Comparison of ENCODE assay signal across 28 cellular contexts in the genomic region with DNA sequence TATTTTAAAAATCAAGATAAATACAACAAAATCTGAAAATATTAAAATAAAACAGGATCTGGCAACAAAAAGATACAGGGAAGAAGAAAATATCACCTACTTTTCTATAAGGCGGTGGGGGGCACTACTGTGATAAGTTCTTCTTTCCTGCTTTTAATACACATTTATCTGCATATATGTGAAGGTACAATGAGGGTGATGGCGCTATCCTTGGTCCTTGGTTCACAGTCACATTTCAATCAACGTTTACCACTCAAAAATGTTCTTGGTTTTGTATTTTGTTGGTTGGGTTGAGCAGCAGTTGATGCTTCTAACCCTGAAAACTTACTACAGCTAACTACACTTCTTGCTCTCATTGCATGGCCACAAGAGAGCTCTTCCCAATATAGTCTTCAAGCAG.
"Had no signal": no experiment of that assay in that cellular context is flagged by ENCODE, and none has a peak within 500 bp of the region (broad histone marks: within the 10 kb centered on the region; RNA-seq: fewer than 3 reads in every experiment).

No MANE protein-coding gene starts in this region.

- DNase-seq: natural killer cell; occipital lobe; ovary; posterior cingulate gyrus; psoas muscle; right cardiac atrium; right lobe of liver; sigmoid colon; small intestine; stimulated activated CD4-positive, alpha-beta T cell treated with anti-CD3 and anti-CD28 coated beads, Interleukin-15, amount 100 ng/mL, for 24 hours; stimulated activated CD4-positive, alpha-beta T cell treated with anti-CD3 and anti-CD28 coated beads, Interleukin-2, amount 100 ng/mL, for 24 hours; stimulated activated CD4-positive, alpha-beta T cell treated with anti-CD3 and anti-CD28 coated beads, Interleukin-2, amount 100 ng/mL, for 48 hours; stimulated activated CD4-positive, alpha-beta T cell treated with anti-CD3 and anti-CD28 coated beads, Interleukin-4, amount 100 ng/mL, for 24 hours; stimulated activated naive B cell treated with anti-CD40 and anti-IgM and Interleukin-4, amounts not matched to agents 10 μg/mL and 1 μg/mL and 100 μg/mL, for 72 hours; stimulated activated naive CD4-positive, alpha-beta T cell treated with Interleukin-2 at 50 U/mL for 16 hours; stomach; thyroid gland; trophoblast cell; upper lobe of left lung had no signal

- H3K4me1 Mint-ChIP-seq: natural killer cell; stimulated activated effector memory CD8-positive, alpha-beta T cell treated with anti-CD3 and anti-CD28 coated beads, Interleukin-12 subunit alpha, Interleukin-12 subunit beta, amount 100 ng/mL, for 72 hours; stimulated activated naive B cell treated with anti-CD40 and anti-IgM and Interleukin-4, amounts not matched to agents 10 μg/mL and 1 μg/mL and 100 μg/mL, for 72 hours had no signal

- H3K4me1 ChIP-seq: neural progenitor cell, parathyroid adenoma, right lobe of liver had no signal

- H3K36me3 ChIP-seq: neural progenitor cell, ovary, right lobe of liver, sigmoid colon, stomach, thoracic aorta, thyroid gland, tibial nerve, upper lobe of left lung, vagina had no signal

- H3K27ac Mint-ChIP-seq: natural killer cell; neural progenitor cell; progenitor cell of endocrine pancreas; stimulated activated effector memory CD8-positive, alpha-beta T cell treated with anti-CD3 and anti-CD28 coated beads, Interleukin-12 subunit alpha, Interleukin-12 subunit beta, amount 100 ng/mL, for 72 hours; stimulated activated naive B cell treated with anti-CD40 and anti-IgM and Interleukin-4, amounts not matched to agents 10 μg/mL and 1 μg/mL and 100 μg/mL, for 72 hours; stimulated activated naive CD8-positive, alpha-beta T cell treated with anti-CD3 and anti-CD28 coated beads, Interleukin-15, Interleukin-2, amounts not matched to agents 100 ng/mL and 50 ng/mL, for 24 hours had no signal

- H3K36me3 Mint-ChIP-seq: natural killer cell; stimulated activated effector memory CD8-positive, alpha-beta T cell treated with anti-CD3 and anti-CD28 coated beads, Interleukin-12 subunit alpha, Interleukin-12 subunit beta, amount 100 ng/mL, for 72 hours; stimulated activated naive B cell treated with anti-CD40 and anti-IgM and Interleukin-4, amounts not matched to agents 10 μg/mL and 1 μg/mL and 100 μg/mL, for 72 hours had no signal

- H2AFZ ChIP-seq: neural progenitor cell, parathyroid adenoma had no signal

- H3K4me3 ChIP-seq: neural progenitor cell, ovary, psoas muscle, right lobe of liver, sigmoid colon, stomach, thoracic aorta, thyroid gland, tibial nerve, upper lobe of left lung, vagina had no signal

- H3K79me2 ChIP-seq: parathyroid adenoma had no signal

- H3K9ac ChIP-seq: neural progenitor cell, parathyroid adenoma had no signal

- H3K27ac ChIP-seq: neural progenitor cell, ovary, parathyroid adenoma, right lobe of liver, stomach, thoracic aorta, thyroid gland, tibial nerve, upper lobe of left lung, vagina had no signal

- H3K4me2 ChIP-seq: neural progenitor cell had no signal

- ATAC-seq: natural killer cell; right lobe of liver; stimulated activated naive B cell treated with anti-CD40 and anti-IgM and Interleukin-4, amounts not matched to agents 10 μg/mL and 1 μg/mL and 100 μg/mL, for 72 hours had no signal

- H3K9me3 Mint-ChIP-seq: natural killer cell; stimulated activated effector memory CD8-positive, alpha-beta T cell treated with anti-CD3 and anti-CD28 coated beads, Interleukin-12 subunit alpha, Interleukin-12 subunit beta, amount 100 ng/mL, for 72 hours had no signal

- H3K4me3 Mint-ChIP-seq: natural killer cell; nephron; neural progenitor cell; stimulated activated effector memory CD8-positive, alpha-beta T cell treated with anti-CD3 and anti-CD28 coated beads, Interleukin-12 subunit alpha, Interleukin-12 subunit beta, amount 100 ng/mL, for 72 hours; stimulated activated naive B cell treated with anti-CD40 and anti-IgM and Interleukin-4, amounts not matched to agents 10 μg/mL and 1 μg/mL and 100 μg/mL, for 72 hours; stimulated activated naive CD8-positive, alpha-beta T cell treated with anti-CD3 and anti-CD28 coated beads, Interleukin-15, Interleukin-2, amounts not matched to agents 100 ng/mL and 50 ng/mL, for 24 hours had no signal

- H3K9me3 ChIP-seq: ovary, psoas muscle, right lobe of liver, sigmoid colon, stomach, thoracic aorta, thyroid gland, upper lobe of left lung, vagina had no signal

- H3K27me3 ChIP-seq: neural progenitor cell, ovary, right lobe of liver, sigmoid colon, stomach, thyroid gland, tibial nerve, upper lobe of left lung, vagina had no signal
